In the genomic region with DNA sequence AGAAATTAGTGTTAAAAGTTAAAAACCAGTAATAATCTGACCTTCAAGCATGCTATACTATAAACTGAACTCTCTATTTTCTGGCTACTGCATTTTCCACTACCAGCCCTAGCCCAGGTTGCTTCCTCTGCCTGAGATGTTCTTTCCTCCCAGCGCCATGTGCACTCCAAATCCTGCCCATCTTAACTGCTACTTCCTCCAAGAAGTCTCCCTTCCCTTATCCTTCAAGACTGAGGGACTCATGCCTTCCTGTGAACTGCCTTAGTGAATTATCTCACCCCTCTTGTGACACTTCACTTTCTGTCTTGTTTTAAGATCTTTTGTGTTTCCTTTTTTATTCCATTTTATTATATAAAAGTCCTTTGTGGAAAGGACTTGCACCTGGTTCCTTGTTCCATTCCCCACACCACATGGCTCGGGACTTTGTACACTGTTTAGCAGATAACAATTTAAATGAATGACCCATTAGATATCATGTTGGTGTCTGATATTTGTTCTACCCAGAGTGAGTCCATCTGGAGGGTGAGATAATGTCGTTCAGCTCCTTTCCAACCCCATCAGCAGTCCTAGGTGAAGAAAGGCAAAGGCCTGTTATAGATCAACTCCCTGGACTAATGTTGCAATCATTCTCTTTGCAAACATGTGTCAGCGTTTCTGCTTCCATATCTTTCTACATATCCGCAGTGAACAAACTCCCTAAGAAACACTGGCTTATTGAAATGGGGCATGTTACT, we compare ENCODE assay signal across 1 cellular context.
A peak's percentile ranks its signal among the peaks of the same experiment; 100 is the strongest.
TF ChIP-seq lines count a peak whose summit lies in the region.

No MANE protein-coding gene starts in this region.

TF ChIP-seq in HepG2, 621 proteins besides CTCF, POLR2A, EP300 and RAD21 (continued from another document and continues in another):
- TF ChIP-seq, protein P1, sequence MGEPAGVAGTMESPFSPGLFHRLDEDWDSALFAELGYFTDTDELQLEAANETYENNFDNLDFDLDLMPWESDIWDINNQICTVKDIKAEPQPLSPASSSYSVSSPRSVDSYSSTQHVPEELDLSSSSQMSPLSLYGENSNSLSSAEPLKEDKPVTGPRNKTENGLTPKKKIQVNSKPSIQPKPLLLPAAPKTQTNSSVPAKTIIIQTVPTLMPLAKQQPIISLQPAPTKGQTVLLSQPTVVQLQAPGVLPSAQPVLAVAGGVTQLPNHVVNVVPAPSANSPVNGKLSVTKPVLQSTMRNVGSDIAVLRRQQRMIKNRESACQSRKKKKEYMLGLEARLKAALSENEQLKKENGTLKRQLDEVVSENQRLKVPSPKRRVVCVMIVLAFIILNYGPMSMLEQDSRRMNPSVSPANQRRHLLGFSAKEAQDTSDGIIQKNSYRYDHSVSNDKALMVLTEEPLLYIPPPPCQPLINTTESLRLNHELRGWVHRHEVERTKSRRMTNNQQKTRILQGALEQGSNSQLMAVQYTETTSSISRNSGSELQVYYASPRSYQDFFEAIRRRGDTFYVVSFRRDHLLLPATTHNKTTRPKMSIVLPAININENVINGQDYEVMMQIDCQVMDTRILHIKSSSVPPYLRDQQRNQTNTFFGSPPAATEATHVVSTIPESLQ (CRISPR knock-in tag; conservative IDR thresholded peaks at IDR 0.05) = peak; percentile 65; the same call in 1 of the 2 replicates
- TF ChIP-seq ZNF607 (CRISPR knock-in tag; IDR thresholded peaks at IDR 0.05; ENCODE audit: borderline replicate concordance) (no peak), ZNF414 (CRISPR knock-in tag; IDR thresholded peaks at IDR 0.05) (no peak), ZFAT (CRISPR knock-in tag; conservative IDR thresholded peaks at IDR 0.05) (no peak), IRF1 (CRISPR knock-in tag; IDR thresholded peaks at IDR 0.05; ENCODE audit: low read depth) (no peak), IRF2 (CRISPR knock-in tag; IDR thresholded peaks at IDR 0.05) (peak; percentile 85), NFE2L1 (CRISPR knock-in tag; IDR thresholded peaks at IDR 0.05; ENCODE audit: borderline replicate concordance) (no peak), SOX6 (IDR thresholded peaks at IDR 0.05) (no peak), SOX6 (CRISPR knock-in tag; IDR thresholded peaks at IDR 0.05) (peak; percentile 93), ZNF577 (CRISPR knock-in tag; IDR thresholded peaks at IDR 0.05; ENCODE audit: borderline replicate concordance, low read depth) (no peak), E2F1 (CRISPR knock-in tag; IDR thresholded peaks at IDR 0.05) (no peak), IRX3 (CRISPR knock-in tag; IDR thresholded peaks at IDR 0.05; ENCODE audit: borderline replicate concordance, low read depth) (no peak), ZNF891 (CRISPR knock-in tag; IDR thresholded peaks at IDR 0.05) (no peak), ZNF121 (CRISPR knock-in tag; IDR thresholded peaks at IDR 0.05) (peak; percentile 61), NFIC (IDR thresholded peaks at IDR 0.05; ENCODE audit: low read length) (peak; percentile 97), ZNF281 (CRISPR knock-in tag; IDR thresholded peaks at IDR 0.05; ENCODE audit: borderline replicate concordance) (peak; percentile 58; the same call in 1 of the 2 replicates), SP140L (CRISPR knock-in tag; IDR thresholded peaks at IDR 0.05; ENCODE audit: borderline replicate concordance) (0 out of 2 replicates have a peak, but pooled peaks have one; percentile 19)
- TF ChIP-seq, protein P2, sequence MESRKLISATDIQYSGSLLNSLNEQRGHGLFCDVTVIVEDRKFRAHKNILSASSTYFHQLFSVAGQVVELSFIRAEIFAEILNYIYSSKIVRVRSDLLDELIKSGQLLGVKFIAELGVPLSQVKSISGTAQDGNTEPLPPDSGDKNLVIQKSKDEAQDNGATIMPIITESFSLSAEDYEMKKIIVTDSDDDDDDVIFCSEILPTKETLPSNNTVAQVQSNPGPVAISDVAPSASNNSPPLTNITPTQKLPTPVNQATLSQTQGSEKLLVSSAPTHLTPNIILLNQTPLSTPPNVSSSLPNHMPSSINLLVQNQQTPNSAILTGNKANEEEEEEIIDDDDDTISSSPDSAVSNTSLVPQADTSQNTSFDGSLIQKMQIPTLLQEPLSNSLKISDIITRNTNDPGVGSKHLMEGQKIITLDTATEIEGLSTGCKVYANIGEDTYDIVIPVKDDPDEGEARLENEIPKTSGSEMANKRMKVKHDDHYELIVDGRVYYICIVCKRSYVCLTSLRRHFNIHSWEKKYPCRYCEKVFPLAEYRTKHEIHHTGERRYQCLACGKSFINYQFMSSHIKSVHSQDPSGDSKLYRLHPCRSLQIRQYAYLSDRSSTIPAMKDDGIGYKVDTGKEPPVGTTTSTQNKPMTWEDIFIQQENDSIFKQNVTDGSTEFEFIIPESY (CRISPR knock-in tag; IDR thresholded peaks at IDR 0.05) = peak; percentile 67
- TF ChIP-seq, protein P3, sequence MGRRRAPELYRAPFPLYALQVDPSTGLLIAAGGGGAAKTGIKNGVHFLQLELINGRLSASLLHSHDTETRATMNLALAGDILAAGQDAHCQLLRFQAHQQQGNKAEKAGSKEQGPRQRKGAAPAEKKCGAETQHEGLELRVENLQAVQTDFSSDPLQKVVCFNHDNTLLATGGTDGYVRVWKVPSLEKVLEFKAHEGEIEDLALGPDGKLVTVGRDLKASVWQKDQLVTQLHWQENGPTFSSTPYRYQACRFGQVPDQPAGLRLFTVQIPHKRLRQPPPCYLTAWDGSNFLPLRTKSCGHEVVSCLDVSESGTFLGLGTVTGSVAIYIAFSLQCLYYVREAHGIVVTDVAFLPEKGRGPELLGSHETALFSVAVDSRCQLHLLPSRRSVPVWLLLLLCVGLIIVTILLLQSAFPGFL (CRISPR knock-in tag; IDR thresholded peaks at IDR 0.05) = no peak
- TF ChIP-seq, protein P4, sequence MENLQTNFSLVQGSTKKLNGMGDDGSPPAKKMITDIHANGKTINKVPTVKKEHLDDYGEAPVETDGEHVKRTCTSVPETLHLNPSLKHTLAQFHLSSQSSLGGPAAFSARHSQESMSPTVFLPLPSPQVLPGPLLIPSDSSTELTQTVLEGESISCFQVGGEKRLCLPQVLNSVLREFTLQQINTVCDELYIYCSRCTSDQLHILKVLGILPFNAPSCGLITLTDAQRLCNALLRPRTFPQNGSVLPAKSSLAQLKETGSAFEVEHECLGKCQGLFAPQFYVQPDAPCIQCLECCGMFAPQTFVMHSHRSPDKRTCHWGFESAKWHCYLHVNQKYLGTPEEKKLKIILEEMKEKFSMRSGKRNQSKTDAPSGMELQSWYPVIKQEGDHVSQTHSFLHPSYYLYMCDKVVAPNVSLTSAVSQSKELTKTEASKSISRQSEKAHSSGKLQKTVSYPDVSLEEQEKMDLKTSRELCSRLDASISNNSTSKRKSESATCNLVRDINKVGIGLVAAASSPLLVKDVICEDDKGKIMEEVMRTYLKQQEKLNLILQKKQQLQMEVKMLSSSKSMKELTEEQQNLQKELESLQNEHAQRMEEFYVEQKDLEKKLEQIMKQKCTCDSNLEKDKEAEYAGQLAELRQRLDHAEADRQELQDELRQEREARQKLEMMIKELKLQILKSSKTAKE (CRISPR knock-in tag; IDR thresholded peaks at IDR 0.05; ENCODE audit: borderline replicate concordance) = peak; percentile 17; the same call in 1 of the 2 replicates
- TF ChIP-seq, protein P5, sequence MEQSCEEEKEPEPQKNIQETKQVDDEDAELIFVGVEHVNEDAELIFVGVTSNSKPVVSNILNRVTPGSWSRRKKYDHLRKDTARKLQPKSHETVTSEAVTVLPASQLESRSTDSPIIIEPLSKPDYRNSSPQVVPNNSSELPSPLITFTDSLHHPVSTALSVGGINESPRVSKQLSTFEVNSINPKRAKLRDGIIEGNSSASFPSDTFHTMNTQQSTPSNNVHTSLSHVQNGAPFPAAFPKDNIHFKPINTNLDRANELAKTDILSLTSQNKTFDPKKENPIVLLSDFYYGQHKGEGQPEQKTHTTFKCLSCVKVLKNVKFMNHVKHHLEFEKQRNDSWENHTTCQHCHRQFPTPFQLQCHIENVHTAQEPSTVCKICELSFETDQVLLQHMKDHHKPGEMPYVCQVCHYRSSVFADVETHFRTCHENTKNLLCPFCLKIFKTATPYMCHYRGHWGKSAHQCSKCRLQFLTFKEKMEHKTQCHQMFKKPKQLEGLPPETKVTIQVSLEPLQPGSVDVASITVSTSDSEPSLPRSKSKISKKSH (CRISPR knock-in tag; IDR thresholded peaks at IDR 0.05; ENCODE audit: borderline replicate concordance) = no peak
- TF ChIP-seq, protein P6, sequence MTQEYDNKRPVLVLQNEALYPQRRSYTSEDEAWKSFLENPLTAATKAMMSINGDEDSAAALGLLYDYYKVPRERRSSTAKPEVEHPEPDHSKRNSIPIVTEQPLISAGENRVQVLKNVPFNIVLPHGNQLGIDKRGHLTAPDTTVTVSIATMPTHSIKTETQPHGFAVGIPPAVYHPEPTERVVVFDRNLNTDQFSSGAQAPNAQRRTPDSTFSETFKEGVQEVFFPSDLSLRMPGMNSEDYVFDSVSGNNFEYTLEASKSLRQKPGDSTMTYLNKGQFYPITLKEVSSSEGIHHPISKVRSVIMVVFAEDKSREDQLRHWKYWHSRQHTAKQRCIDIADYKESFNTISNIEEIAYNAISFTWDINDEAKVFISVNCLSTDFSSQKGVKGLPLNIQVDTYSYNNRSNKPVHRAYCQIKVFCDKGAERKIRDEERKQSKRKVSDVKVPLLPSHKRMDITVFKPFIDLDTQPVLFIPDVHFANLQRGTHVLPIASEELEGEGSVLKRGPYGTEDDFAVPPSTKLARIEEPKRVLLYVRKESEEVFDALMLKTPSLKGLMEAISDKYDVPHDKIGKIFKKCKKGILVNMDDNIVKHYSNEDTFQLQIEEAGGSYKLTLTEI (CRISPR knock-in tag; conservative IDR thresholded peaks at IDR 0.05) = no peak
- TF ChIP-seq, protein P7, sequence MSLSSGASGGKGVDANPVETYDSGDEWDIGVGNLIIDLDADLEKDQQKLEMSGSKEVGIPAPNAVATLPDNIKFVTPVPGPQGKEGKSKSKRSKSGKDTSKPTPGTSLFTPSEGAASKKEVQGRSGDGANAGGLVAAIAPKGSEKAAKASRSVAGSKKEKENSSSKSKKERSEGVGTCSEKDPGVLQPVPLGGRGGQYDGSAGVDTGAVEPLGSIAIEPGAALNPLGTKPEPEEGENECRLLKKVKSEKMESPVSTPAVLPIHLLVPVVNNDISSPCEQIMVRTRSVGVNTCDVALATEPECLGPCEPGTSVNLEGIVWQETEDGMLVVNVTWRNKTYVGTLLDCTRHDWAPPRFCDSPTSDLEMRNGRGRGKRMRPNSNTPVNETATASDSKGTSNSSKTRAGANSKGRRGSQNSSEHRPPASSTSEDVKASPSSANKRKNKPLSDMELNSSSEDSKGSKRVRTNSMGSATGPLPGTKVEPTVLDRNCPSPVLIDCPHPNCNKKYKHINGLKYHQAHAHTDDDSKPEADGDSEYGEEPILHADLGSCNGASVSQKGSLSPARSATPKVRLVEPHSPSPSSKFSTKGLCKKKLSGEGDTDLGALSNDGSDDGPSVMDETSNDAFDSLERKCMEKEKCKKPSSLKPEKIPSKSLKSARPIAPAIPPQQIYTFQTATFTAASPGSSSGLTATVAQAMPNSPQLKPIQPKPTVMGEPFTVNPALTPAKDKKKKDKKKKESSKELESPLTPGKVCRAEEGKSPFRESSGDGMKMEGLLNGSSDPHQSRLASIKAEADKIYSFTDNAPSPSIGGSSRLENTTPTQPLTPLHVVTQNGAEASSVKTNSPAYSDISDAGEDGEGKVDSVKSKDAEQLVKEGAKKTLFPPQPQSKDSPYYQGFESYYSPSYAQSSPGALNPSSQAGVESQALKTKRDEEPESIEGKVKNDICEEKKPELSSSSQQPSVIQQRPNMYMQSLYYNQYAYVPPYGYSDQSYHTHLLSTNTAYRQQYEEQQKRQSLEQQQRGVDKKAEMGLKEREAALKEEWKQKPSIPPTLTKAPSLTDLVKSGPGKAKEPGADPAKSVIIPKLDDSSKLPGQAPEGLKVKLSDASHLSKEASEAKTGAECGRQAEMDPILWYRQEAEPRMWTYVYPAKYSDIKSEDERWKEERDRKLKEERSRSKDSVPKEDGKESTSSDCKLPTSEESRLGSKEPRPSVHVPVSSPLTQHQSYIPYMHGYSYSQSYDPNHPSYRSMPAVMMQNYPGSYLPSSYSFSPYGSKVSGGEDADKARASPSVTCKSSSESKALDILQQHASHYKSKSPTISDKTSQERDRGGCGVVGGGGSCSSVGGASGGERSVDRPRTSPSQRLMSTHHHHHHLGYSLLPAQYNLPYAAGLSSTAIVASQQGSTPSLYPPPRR (CRISPR knock-in tag; IDR thresholded peaks at IDR 0.05; ENCODE audit: borderline replicate concordance) = peak; percentile 82
